Comparison of ENCODE assay signal across 19 cellular contexts in genomic region chr14:71539660-71540285, GRCh38.
A peak's percentile ranks its signal among the peaks of the same experiment; 100 is the strongest.
DNase-seq lines count a peak whose midpoint lies in the region; ATAC-seq and TF ChIP-seq lines count a peak whose summit lies in the region.
"Had no signal": no experiment of that assay in that cellular context is flagged by ENCODE, and none has a peak within 500 bp of the region (broad histone marks: within the 10 kb centered on the region; RNA-seq: fewer than 3 reads in every experiment).

No MANE protein-coding gene starts in this region.

- peaks cover 58% of the 10 kb centered on the region for H3K4me1 Mint-ChIP-seq in activated B cell treated with CpG ODN at 0.5 μM for 24 hours
- peaks cover 15% of the 10 kb centered on the region for H3K4me1 Mint-ChIP-seq in activated naive CD4-positive, alpha-beta T cell treated with anti-CD3 and anti-CD28 coated beads for 36 hours (ENCODE audit: low read depth)
- peaks cover 13 to 54% (median 27%) of the 10 kb centered on the region in 7 donors for H3K4me1 Mint-ChIP-seq in naive thymus-derived CD4-positive, alpha-beta T cell

- H3K4me3 Mint-ChIP-seq in activated B cell treated with CpG ODN at 0.5 μM for 24 hours = peak overlapping the region; percentile 53
- no peak overlapping the region for H3K4me3 Mint-ChIP-seq in activated naive CD4-positive, alpha-beta T cell treated with anti-CD3 and anti-CD28 coated beads for 36 hours
- no peak overlapping the region for H3K4me3 Mint-ChIP-seq in naive thymus-derived CD4-positive, alpha-beta T cell
- H3K4me3 Mint-ChIP-seq: activated CD4-positive, alpha-beta T cell treated with anti-CD3 and anti-CD28 coated beads for 36 hours had no signal

- intact Hi-C loops in activated B cell treated with CpG ODN at 0.5 μM for 24 hours (cut with micrococcal nuclease) = loop anchor here (2.0 to 5.0 kb wide), 2 partner anchors 15 to 37 kb away; no protein-coding TSS in a partner anchor
- intact Hi-C loops in left ventricle myocardium superior (cut with micrococcal nuclease) = no loop called here
- intact Hi-C loops in activated naive CD4-positive, alpha-beta T cell treated with anti-CD3 and anti-CD28 coated beads for 36 hours (cut with micrococcal nuclease) = no loop called here
- intact Hi-C loops in naive thymus-derived CD4-positive, alpha-beta T cell (cut with micrococcal nuclease) = no loop called here

- POLR2A ChIA-PET in activated B cell treated with CpG ODN at 0.5 μM for 24 hours (lab: Charles Lee) = interaction anchor here (0.7 kb wide), 1 partner anchor 219 kb away, joined by 3 read pairs; the partner anchor contains the start of gene SIPA1L1
- POLR2A ChIA-PET in naive thymus-derived CD4-positive, alpha-beta T cell (lab: Charles Lee) = no interaction called here

- H3K9me3 Mint-ChIP-seq in activated B cell treated with CpG ODN at 0.5 μM for 24 hours = no peaks in the 10 kb centered on the region
- H3K9me3 Mint-ChIP-seq in activated naive CD4-positive, alpha-beta T cell treated with anti-CD3 and anti-CD28 coated beads for 36 hours = no peaks in the 10 kb centered on the region
- H3K9me3 Mint-ChIP-seq in naive thymus-derived CD4-positive, alpha-beta T cell = no peaks in the 10 kb centered on the region

- DNase-seq in NCI-H1417 (lab: John Stamatoyannopoulos, UW) (peak in 2 of 3 experiments; percentile 7 to 52), NCI-H1417 treated with DMSO at 0.1 percent for 48 hours (lab: John Stamatoyannopoulos, UW) (no peak), activated B cell treated with CpG ODN at 0.5 μM for 24 hours (no peak), left ventricle myocardium superior (no peak), substantia nigra (lab: John Stamatoyannopoulos, UW) (peak in 21 of 49 donors; percentile 2 to 51 (median 11)), DMS114 treated with DMSO at 0.1 percent for 48 hours (lab: John Stamatoyannopoulos, UW; ENCODE audit: unreplicated experiment) (no peak)
- no peak for DNase-seq in activated naive CD4-positive, alpha-beta T cell treated with anti-CD3 and anti-CD28 coated beads for 36 hours
- no peak for DNase-seq in naive thymus-derived CD4-positive, alpha-beta T cell
- DNase-seq: activated CD4-positive, alpha-beta T cell treated with anti-CD3 and anti-CD28 coated beads for 36 hours; activated gamma-delta T cell treated with Interleukin-2 at 50 U/mL for 16 hours; cortex of kidney; gastrocnemius medialis; MG63; NCI-H2227 treated with DMSO at 0.1 percent for 48 hours; SHP77 treated with DMSO at 0.1 percent for 48 hours; stimulated activated CD4-positive, alpha-beta T cell treated with anti-CD3 and anti-CD28 coated beads, Interleukin-4, amount 100 ng/mL, for 24 hours had no signal

- H3K4me3 ChIP-seq in naive thymus-derived CD4-positive, alpha-beta T cell (ENCODE audit: low read length) = no peak overlapping the region
- H3K4me3 ChIP-seq: gastrocnemius medialis, MG63 had no signal

- no peaks in the 10 kb centered on the region for H3K9me3 ChIP-seq in naive thymus-derived CD4-positive, alpha-beta T cell (ENCODE audit: control insufficient read depth in 2 of 3, low read length in 3 of 3)
- H3K9me3 ChIP-seq: gastrocnemius medialis, MG63 had no signal

- no peaks in the 10 kb centered on the region for H3K27me3 ChIP-seq in naive thymus-derived CD4-positive, alpha-beta T cell (ENCODE audit: control insufficient read depth in 2 of 2, insufficient read depth in 2 of 2, low read length in 2 of 2)
- H3K27me3 ChIP-seq: gastrocnemius medialis, MG63 had no signal

- CTCF ChIA-PET in activated B cell treated with CpG ODN at 0.5 μM for 24 hours (lab: Charles Lee) = interaction anchor here (1.4 kb wide), 1 partner anchor 11 kb away, joined by 4 read pairs; no protein-coding TSS in a partner anchor
- CTCF ChIA-PET in activated naive CD4-positive, alpha-beta T cell treated with anti-CD3 and anti-CD28 coated beads for 36 hours (lab: Charles Lee) = no interaction called here
- CTCF ChIA-PET in naive thymus-derived CD4-positive, alpha-beta T cell (lab: Charles Lee) = no interaction called here

- H3K4me1 ChIP-seq in naive thymus-derived CD4-positive, alpha-beta T cell (ENCODE audit: control insufficient read depth in 2 of 2, insufficient read depth in 2 of 2, low read length in 2 of 2) = no peaks in the 10 kb centered on the region

- peaks cover 12% of the 10 kb centered on the region for H3K36me3 Mint-ChIP-seq in activated B cell treated with CpG ODN at 0.5 μM for 24 hours (ENCODE audit: low read depth)
- H3K36me3 Mint-ChIP-seq in activated naive CD4-positive, alpha-beta T cell treated with anti-CD3 and anti-CD28 coated beads for 36 hours (ENCODE audit: low read depth) = no peaks in the 10 kb centered on the region
- peaks cover 0 to 4% (median 0%) of the 10 kb centered on the region in 5 donors for H3K36me3 Mint-ChIP-seq in naive thymus-derived CD4-positive, alpha-beta T cell

- H3K27me3 Mint-ChIP-seq in activated B cell treated with CpG ODN at 0.5 μM for 24 hours = no peaks in the 10 kb centered on the region
- H3K27me3 Mint-ChIP-seq in activated naive CD4-positive, alpha-beta T cell treated with anti-CD3 and anti-CD28 coated beads for 36 hours (ENCODE audit: low read depth) = no peaks in the 10 kb centered on the region
- H3K27me3 Mint-ChIP-seq in naive thymus-derived CD4-positive, alpha-beta T cell = no peaks in the 10 kb centered on the region
- H3K27me3 Mint-ChIP-seq: activated CD4-positive, alpha-beta T cell treated with anti-CD3 and anti-CD28 coated beads for 36 hours had no signal

- no peaks in the 10 kb centered on the region for H3K36me3 ChIP-seq in naive thymus-derived CD4-positive, alpha-beta T cell (ENCODE audit: control insufficient read depth in 2 of 3, insufficient read depth in 3 of 3, low read length in 3 of 3)
- H3K36me3 ChIP-seq: gastrocnemius medialis, MG63 had no signal

- peak overlapping the region; percentile 53 for H3K27ac ChIP-seq in substantia nigra (ENCODE audit: low read depth, low read length, poor library complexity, severe bottlenecking)
- no peak overlapping the region for H3K27ac ChIP-seq in naive thymus-derived CD4-positive, alpha-beta T cell (ENCODE audit: low read depth, low read length)
- H3K27ac ChIP-seq: 22Rv1, gastrocnemius medialis, parathyroid adenoma had no signal

- no peak for ATAC-seq in activated B cell treated with CpG ODN at 0.5 μM for 24 hours (ENCODE audit: low read depth)
- peak; percentile 83 for ATAC-seq in left ventricle myocardium superior
- ATAC-seq in naive thymus-derived CD4-positive, alpha-beta T cell = no peak
- ATAC-seq: activated CD4-positive, alpha-beta T cell treated with anti-CD3 and anti-CD28 coated beads for 36 hours; gastrocnemius medialis; left lobe of liver had no signal

- H3K27ac Mint-ChIP-seq in activated B cell treated with CpG ODN at 0.5 μM for 24 hours = peak overlapping the region; percentile 38
- H3K27ac Mint-ChIP-seq in activated naive CD4-positive, alpha-beta T cell treated with anti-CD3 and anti-CD28 coated beads for 36 hours = no peak overlapping the region
- H3K27ac Mint-ChIP-seq in naive thymus-derived CD4-positive, alpha-beta T cell = peak overlapping the region in 4 of 9 donors; percentile 12 to 78 (median 16)
- H3K27ac Mint-ChIP-seq: activated CD4-positive, alpha-beta T cell treated with anti-CD3 and anti-CD28 coated beads for 36 hours had no signal

- no peak for TF ChIP-seq CTCF in activated B cell treated with CpG ODN at 0.5 μM for 24 hours (IDR thresholded peaks at IDR 0.05)

Comparison
In these comparisons a context has a peak if more than half of its experiments do, and no peak if none do; other contexts are left out.
1. DNase-seq: peak in NCI-H1417 (2 of 3); none in NCI-H1417 treated with DMSO at 0.1 percent for 48 hours (single experiment), activated B cell treated with CpG ODN at 0.5 μM for 24 hours (single experiment), left ventricle myocardium superior (single experiment), activated naive CD4-positive, alpha-beta T cell treated with anti-CD3 and anti-CD28 coated beads for 36 hours (single experiment), DMS114 treated with DMSO at 0.1 percent for 48 hours (single experiment) and naive thymus-derived CD4-positive, alpha-beta T cell (0 of 9).